Comparison of ENCODE assay signal across 8 cellular contexts in the genomic region with DNA sequence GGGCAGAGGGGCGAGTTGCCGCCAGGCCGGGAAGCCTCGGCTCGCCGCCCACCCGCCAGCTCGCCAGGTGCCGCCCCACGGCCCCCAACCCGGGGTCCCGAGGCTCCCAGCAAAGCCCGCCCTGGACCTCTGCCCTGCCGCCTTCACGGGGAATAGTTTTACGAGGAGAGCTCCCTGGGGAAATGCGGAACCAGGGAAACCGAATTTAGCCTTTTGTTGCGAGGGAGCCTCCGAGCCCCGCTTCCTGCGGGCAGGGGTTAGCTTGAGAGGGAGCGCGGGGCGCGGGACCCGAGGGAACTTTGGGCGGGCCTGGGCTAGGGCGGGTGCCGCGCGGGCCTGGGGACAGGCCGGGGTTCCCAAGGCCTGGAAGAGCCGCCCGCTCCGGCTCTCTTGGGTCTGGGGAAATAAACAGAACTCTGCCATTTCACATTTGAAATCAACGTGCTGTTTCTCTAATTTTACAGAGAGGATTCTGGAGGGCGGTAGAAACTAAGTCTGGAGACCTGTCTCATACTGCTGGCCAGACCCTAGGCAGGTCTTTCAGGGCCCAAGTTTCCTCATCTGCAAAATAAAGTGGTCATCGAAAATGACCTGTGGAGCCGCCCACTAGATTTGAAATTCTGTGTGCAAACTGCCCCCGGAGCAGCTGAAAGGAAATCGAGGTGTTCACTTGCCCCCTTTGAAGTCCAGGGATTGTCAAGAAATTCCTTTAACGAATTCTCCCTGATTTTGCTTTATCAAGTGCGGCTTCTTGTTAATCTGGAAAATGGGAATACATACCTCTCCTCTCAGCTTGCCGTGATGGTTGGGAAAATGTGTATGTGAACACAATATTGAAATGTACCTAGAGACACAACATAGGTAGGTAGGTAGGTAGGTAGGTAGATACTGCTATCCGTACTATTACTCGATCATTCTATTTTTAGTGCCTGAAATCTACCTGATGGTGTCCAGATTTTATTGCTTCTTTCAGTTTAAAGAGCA. TPM values are rescaled to one million over a fixed set of nuclear protein-coding genes. Genes with fewer than 3 reads are reported as not detected.
DNase-seq lines count a peak whose midpoint lies in the region; ATAC-seq and TF ChIP-seq lines count a peak whose summit lies in the region.

No MANE protein-coding gene starts in this region.

- CTCF ChIA-PET in GM10248 (lab: Yijun Ruan, JAX), result interaction anchor here (0.8 to 6.9 kb wide), 8 partner anchors 10 to 307 kb away, joined by 3 to 245 read pairs (median 5); no protein-coding TSS in a partner anchor

- H3K4me1 Mint-ChIP-seq in activated T-cell treated with anti-CD3 and anti-CD28 coated beads, Interleukin-2, amount 50 U/mL, for 72 hours (ENCODE audit: low read depth), result peaks cover 23% of the 10 kb centered on the region

- H3K4me3 Mint-ChIP-seq in activated T-cell treated with anti-CD3 and anti-CD28 coated beads, Interleukin-2, amount 50 U/mL, for 72 hours, result peak overlapping the region; percentile 87 to 92

- H3K36me3 ChIP-seq in neural cell (ENCODE audit: insufficient read depth, low read length), result peaks cover 11% of the 10 kb centered on the region

- no peaks in the 10 kb centered on the region for H3K9me3 Mint-ChIP-seq in activated T-cell treated with anti-CD3 and anti-CD28 coated beads, Interleukin-2, amount 50 U/mL, for 72 hours

- in situ Hi-C loops in GM13976 (cut with MboI; ENCODE audit: low sequenced_read_pairs, unreplicated experiment), result loop anchor here (10.0 kb wide), 1 partner anchor 308 kb away; no protein-coding TSS in a partner anchor

- peak overlapping the region; percentile 98 for H3K4me3 ChIP-seq in neural cell (ENCODE audit: low read length)

- peak overlapping the region; percentile 70 for H3K27ac Mint-ChIP-seq in activated T-cell treated with anti-CD3 and anti-CD28 coated beads, Interleukin-2, amount 50 U/mL, for 72 hours

- H3F3A ChIP-seq in neural cell (ENCODE audit: insufficient read depth, low read length, poor library complexity, severe bottlenecking), result no peaks in the 10 kb centered on the region

- TF ChIP-seq CTCF in GM10248 (IDR thresholded peaks at IDR 0.05; ENCODE audit: control extremely low read depth, extremely low read depth, low read depth, missing control alignments), result no peak
- no peak for TF ChIP-seq CTCF in neural cell (IDR thresholded peaks at IDR 0.05; ENCODE audit: poor library complexity, severe bottlenecking)
- TF ChIP-seq CTCF in GM13976 (IDR thresholded peaks at IDR 0.05; ENCODE audit: borderline replicate concordance, control extremely low read depth, extremely low read depth, insufficient read depth, missing control alignments), result no peak

- ATAC-seq in HG02840 (IDR thresholded peaks at IDR 0.05; ENCODE audit: low FRiP score, unreplicated experiment), result peak; percentile 10
- ATAC-seq in activated T-cell treated with anti-CD3 and anti-CD28 coated beads, Interleukin-2, amount 50 U/mL, for 72 hours (replicated peaks in 1 of 2), result peak; percentile 24 to 31

- TF ChIP-seq EP300 in neural cell (conservative IDR thresholded peaks at IDR 0.05; ENCODE audit: poor library complexity, severe bottlenecking), result no peak

- TF ChIP-seq RAD21 in neural cell (conservative IDR thresholded peaks at IDR 0.05), result no peak

- H2AFZ ChIP-seq in neural cell (ENCODE audit: low read depth, low read length), result peak overlapping the region; percentile 92

- H3K9ac ChIP-seq in neural cell (ENCODE audit: low read length), result peak overlapping the region; percentile 94

- H3K36me3 Mint-ChIP-seq in activated T-cell treated with anti-CD3 and anti-CD28 coated beads, Interleukin-2, amount 50 U/mL, for 72 hours (ENCODE audit: insufficient read depth in 2 of 2), result peaks cover 3 to 6% of the 10 kb centered on the region in 2 donors

- peak overlapping the region; percentile 69 for H3K4me2 ChIP-seq in neural cell (ENCODE audit: low read length)

- peaks cover 9% of the 10 kb centered on the region for H3K27me3 Mint-ChIP-seq in activated T-cell treated with anti-CD3 and anti-CD28 coated beads, Interleukin-2, amount 50 U/mL, for 72 hours (ENCODE audit: low read depth)

- peak overlapping the region; percentile 91 for H3K27ac ChIP-seq in neural cell (ENCODE audit: low read length)

- POLR2A ChIA-PET in GM10248 (lab: Yijun Ruan, JAX), result interaction anchor here (0.6 to 1.1 kb wide), 6 partner anchors 8 to 1772 kb away, joined by 3 to 10 read pairs (median 4); partner anchors contain the start of gene TEDDM1

- no peaks in the 10 kb centered on the region for H3K9me3 ChIP-seq in neural cell (ENCODE audit: low read length)

- DNase-seq in GM10248 (ENCODE audit: extremely low spot score), result peak; percentile 29
- DNase-seq in NCI-H2107 (lab: John Stamatoyannopoulos, UW), result peak; percentile 70
- peak; percentile 22 to 52 for DNase-seq in activated T-cell treated with anti-CD3 and anti-CD28 coated beads, Interleukin-2, amount 50 U/mL, for 72 hours
- peak; percentile 54 for DNase-seq in fibroblast of peridontal ligament (ENCODE audit: extremely low read depth)
- no peak for DNase-seq in GM13976 (ENCODE audit: low spot score)
- no peak for DNase-seq in NK-92 (lab: John Stamatoyannopoulos, UW; ENCODE audit: unreplicated experiment)

- no peaks in the 10 kb centered on the region for H3K9me2 ChIP-seq in neural cell (ENCODE audit: insufficient read depth, low read length)

- H4K20me1 ChIP-seq in neural cell (ENCODE audit: insufficient read depth), result peaks cover 27% of the 10 kb centered on the region

- peaks cover 46% of the 10 kb centered on the region for H3K79me2 ChIP-seq in neural cell (replicated peaks; ENCODE audit: insufficient read depth, low read length)

- H3K27me3 ChIP-seq in neural cell (ENCODE audit: insufficient read depth, low read depth, low read length), result no peaks in the 10 kb centered on the region

TF ChIP-seq in neural cell, 6 proteins besides CTCF, POLR2A, EP300 and RAD21:
- TF ChIP-seq, protein P1, sequence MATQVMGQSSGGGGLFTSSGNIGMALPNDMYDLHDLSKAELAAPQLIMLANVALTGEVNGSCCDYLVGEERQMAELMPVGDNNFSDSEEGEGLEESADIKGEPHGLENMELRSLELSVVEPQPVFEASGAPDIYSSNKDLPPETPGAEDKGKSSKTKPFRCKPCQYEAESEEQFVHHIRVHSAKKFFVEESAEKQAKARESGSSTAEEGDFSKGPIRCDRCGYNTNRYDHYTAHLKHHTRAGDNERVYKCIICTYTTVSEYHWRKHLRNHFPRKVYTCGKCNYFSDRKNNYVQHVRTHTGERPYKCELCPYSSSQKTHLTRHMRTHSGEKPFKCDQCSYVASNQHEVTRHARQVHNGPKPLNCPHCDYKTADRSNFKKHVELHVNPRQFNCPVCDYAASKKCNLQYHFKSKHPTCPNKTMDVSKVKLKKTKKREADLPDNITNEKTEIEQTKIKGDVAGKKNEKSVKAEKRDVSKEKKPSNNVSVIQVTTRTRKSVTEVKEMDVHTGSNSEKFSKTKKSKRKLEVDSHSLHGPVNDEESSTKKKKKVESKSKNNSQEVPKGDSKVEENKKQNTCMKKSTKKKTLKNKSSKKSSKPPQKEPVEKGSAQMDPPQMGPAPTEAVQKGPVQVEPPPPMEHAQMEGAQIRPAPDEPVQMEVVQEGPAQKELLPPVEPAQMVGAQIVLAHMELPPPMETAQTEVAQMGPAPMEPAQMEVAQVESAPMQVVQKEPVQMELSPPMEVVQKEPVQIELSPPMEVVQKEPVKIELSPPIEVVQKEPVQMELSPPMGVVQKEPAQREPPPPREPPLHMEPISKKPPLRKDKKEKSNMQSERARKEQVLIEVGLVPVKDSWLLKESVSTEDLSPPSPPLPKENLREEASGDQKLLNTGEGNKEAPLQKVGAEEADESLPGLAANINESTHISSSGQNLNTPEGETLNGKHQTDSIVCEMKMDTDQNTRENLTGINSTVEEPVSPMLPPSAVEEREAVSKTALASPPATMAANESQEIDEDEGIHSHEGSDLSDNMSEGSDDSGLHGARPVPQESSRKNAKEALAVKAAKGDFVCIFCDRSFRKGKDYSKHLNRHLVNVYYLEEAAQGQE (IDR thresholded peaks at IDR 0.05; ENCODE audit: borderline replicate concordance), result peak; percentile 15
- no peak for TF ChIP-seq MXI1 (conservative IDR thresholded peaks at IDR 0.05; ENCODE audit: poor library complexity, severe bottlenecking)
- TF ChIP-seq EZH2 (IDR thresholded peaks at IDR 0.05; ENCODE audit: borderline replicate concordance, insufficient read depth, low read length, poor library complexity, severe bottlenecking), result no peak
- TF ChIP-seq TAF1 (IDR thresholded peaks at IDR 0.05; ENCODE audit: low read depth), result no peak
TF ChIP-seq in neural cell: peak in this region for 1.

RNA-seq across cellular contexts. Expression of gene GLUL, which starts 0.7 kb away (rescaled TPM):
- total RNA-seq in activated T-cell treated with anti-CD3 and anti-CD28 coated beads, Interleukin-2, amount 50 U/mL, for 72 hours, result 10 to 100 TPM; 76.6 to 96.1 TPM
- polyA plus RNA-seq in neural cell, result 219 and 225 TPM in 2 replicates
- 234 and 263 TPM in 2 replicates for polyA minus RNA-seq in neural cell

RNA-seq across cellular contexts. Expression of gene TEDDM1, which starts 8.1 kb away (rescaled TPM):
- not detected for total RNA-seq in activated T-cell treated with anti-CD3 and anti-CD28 coated beads, Interleukin-2, amount 50 U/mL, for 72 hours
- polyA plus RNA-seq in neural cell, result not detected in 2 replicates
- polyA minus RNA-seq in neural cell, result not detected in 2 replicates

RNA-seq across cellular contexts. Expression of gene RGSL1, which starts 57.6 kb away (rescaled TPM):
- not detected for total RNA-seq in activated T-cell treated with anti-CD3 and anti-CD28 coated beads, Interleukin-2, amount 50 U/mL, for 72 hours
- polyA plus RNA-seq in neural cell, result not detected in 2 replicates
- not detected in 2 replicates for polyA minus RNA-seq in neural cell

Comparison
In these comparisons a context has a peak if more than half of its experiments do, and no peak if none do; other contexts are left out.
1. DNase-seq: peak in GM10248 (single experiment), NCI-H2107 (single experiment), activated T-cell treated with anti-CD3 and anti-CD28 coated beads, Interleukin-2, amount 50 U/mL, for 72 hours (2 of 2) and fibroblast of peridontal ligament (single experiment); none in GM13976 (single experiment) and NK-92 (single experiment).